In genomic region chr20:917416-917815, GRCh38 we compare ENCODE assay signal across 34 cellular contexts. TPM values are rescaled to one million over a fixed set of nuclear protein-coding genes. Genes with fewer than 3 reads are reported as not detected.
"Had no signal": no experiment of that assay in that cellular context is flagged by ENCODE, and none has a peak within 500 bp of the region (broad histone marks: within the 10 kb centered on the region; RNA-seq: fewer than 3 reads in every experiment).

No MANE protein-coding gene starts in this region.

- ATAC-seq: activated CD8-positive, alpha-beta T cell treated with anti-CD3 and anti-CD28 coated beads for 36 hours; activated T-cell treated with anti-CD3 and anti-CD28 coated beads, Interleukin-2, amount 50 U/mL, for 72 hours; activated T-helper 17 cell treated with anti-CD3 and anti-CD28 coated beads, Interleukin-2, amount 50 U/mL, for 72 hours had no signal

- H3K9ac ChIP-seq: KMS-11, SK-N-SH had no signal

- H3K9me3 ChIP-seq: Peyer's patch, SJSA1, SK-N-SH had no signal

- H3K4me1 ChIP-seq: Peyer's patch, SJSA1 had no signal

- DNase-seq: activated CD4-positive, alpha-beta T cell treated with anti-CD3 and anti-CD28 coated beads, Interleukin-2, amount 10 ng/mL, durations not matched to agents 24 days and 14 days; activated CD4-positive, alpha-beta T cell treated with anti-CD3 and anti-CD28 coated beads, Interleukin-2, amount 50 U/mL, for 4 hours; activated CD8-positive, alpha-beta T cell treated with anti-CD3 and anti-CD28 coated beads for 36 hours; activated effector memory CD4-positive, alpha-beta T cell treated with anti-CD3 and anti-CD28 coated beads, Interleukin-2, amount 50 U/mL, for 16 hours; activated naive CD4-positive, alpha-beta T cell; activated naive CD4-positive, alpha-beta T cell treated with anti-CD3 and anti-CD28 coated beads, Interleukin-2, amount 50 U/mL, for 16 hours; activated naive CD8-positive, alpha-beta T cell treated with anti-CD3 and anti-CD28 coated beads for 36 hours; activated T-cell treated with anti-CD3 and anti-CD28 coated beads, Interleukin-2, amount 50 U/mL, for 1 hour; activated T-cell treated with anti-CD3 and anti-CD28 coated beads, Interleukin-2, amount 50 U/mL, for 72 hours; amniotic stem cell; aorta; brain microvascular endothelial cell; central memory CD4-positive, alpha-beta T cell; MM.1S; MV-4-11; NCI-H1092 treated with DMSO at 0.1 percent for 48 hours; NCI-H1417; NCI-H146; NCI-H187; NCI-H2029 treated with DMSO at 0.1 percent for 48 hours; NCI-H2107; NCI-H345; NCI-H524 treated with DMSO at 0.1 percent for 48 hours; NCI-H774; RPMI8226; SHP77 treated with DMSO at 0.1 percent for 48 hours; SK-N-SH had no signal

- H3K27me3 ChIP-seq: Peyer's patch had no signal

- H3K4me3 ChIP-seq: Peyer's patch, SJSA1 had no signal

- H3K27ac ChIP-seq: brain microvascular endothelial cell, KMS-11, Peyer's patch, SJSA1 had no signal

- H3K36me3 ChIP-seq: brain microvascular endothelial cell, Peyer's patch, SJSA1 had no signal

- H3K4me2 ChIP-seq: KMS-11, SK-N-SH had no signal

RNA-seq across cellular contexts. Expression of gene ANGPT4, which starts 1.3 kb away (rescaled TPM):
- total RNA-seq: activated CD4-positive, alpha-beta T cell treated with anti-CD3 and anti-CD28 coated beads, Interleukin-2, amount 10 ng/mL, durations not matched to agents 24 days and 14 days; activated CD8-positive, alpha-beta memory T cell treated with anti-CD3 and anti-CD28 coated beads for 36 hours; activated CD8-positive, alpha-beta T cell treated with anti-CD3 and anti-CD28 coated beads for 36 hours; activated naive CD8-positive, alpha-beta T cell treated with anti-CD3 and anti-CD28 coated beads for 36 hours; activated T-cell treated with anti-CD3 and anti-CD28 coated beads, Interleukin-2, amount 50 U/mL, for 72 hours; LHCN-M2; NCI-H460; SJSA1 had no signal
